13 cellular contexts compared by ENCODE assay signal in the genomic region with DNA sequence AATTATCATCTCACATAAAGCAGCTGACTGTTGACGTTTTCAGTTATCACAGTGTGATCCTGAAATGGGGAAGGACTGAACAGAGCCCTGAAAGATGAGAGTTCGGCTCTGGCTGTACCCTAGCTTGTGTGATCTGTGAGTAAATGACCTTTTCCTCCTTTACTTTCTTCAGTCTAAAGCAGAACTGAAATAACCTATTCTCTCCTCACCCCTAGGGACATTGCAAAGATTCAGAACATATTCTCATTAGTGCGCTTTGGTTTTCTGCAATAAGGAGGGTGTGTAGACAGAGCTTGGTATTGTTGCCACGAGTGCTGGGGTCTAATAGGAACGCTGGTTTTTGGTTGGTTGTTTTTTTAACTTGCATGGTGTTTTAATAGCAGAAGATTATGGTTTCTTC. TPM values are rescaled to one million over a fixed set of nuclear protein-coding genes. Genes with fewer than 3 reads are reported as not detected.
DNase-seq lines count a peak whose midpoint lies in the region; ATAC-seq and TF ChIP-seq lines count a peak whose summit lies in the region.
"Had no signal": no experiment of that assay in that cellular context is flagged by ENCODE, and none has a peak within 500 bp of the region (broad histone marks: within the 10 kb centered on the region; RNA-seq: fewer than 3 reads in every experiment).

No MANE protein-coding gene starts in this region.

- no peaks in the 10 kb centered on the region for H3K27me3 Mint-ChIP-seq in CD8-positive, alpha-beta memory T cell

- no peak overlapping the region for H3K27ac ChIP-seq in DOHH2 (ENCODE audit: low read depth, low read length)
- H3K27ac ChIP-seq in hepatocyte: no peak overlapping the region
- no peak overlapping the region for H3K27ac ChIP-seq in CD8-positive, alpha-beta memory T cell (ENCODE audit: low read depth, low read length)
- H3K27ac ChIP-seq: skin epidermis, upper lobe of right lung had no signal

- no peaks in the 10 kb centered on the region for H3F3A ChIP-seq in DOHH2 (ENCODE audit: control insufficient read depth, insufficient read depth)

- WGBS in hepatocyte (ENCODE audit: low lambda C conversion rate, missing lambda C conversion rate): 96% methylated on average over 5 of the region's 5 CpGs

- no peaks in the 10 kb centered on the region for H3K9me3 ChIP-seq in DOHH2 (ENCODE audit: control insufficient read depth, insufficient read depth, low read length)
- H3K9me3 ChIP-seq in hepatocyte (ENCODE audit: low read depth): no peaks in the 10 kb centered on the region
- no peaks in the 10 kb centered on the region for H3K9me3 ChIP-seq in CD8-positive, alpha-beta memory T cell (ENCODE audit: low read length)
- H3K9me3 ChIP-seq: upper lobe of right lung had no signal

- H3K79me2 ChIP-seq in DOHH2 (ENCODE audit: control insufficient read depth, low read length) (peaks cover 20% of the 10 kb centered on the region), hepatocyte (peaks cover 14% of the 10 kb centered on the region)

- H3K9me2 ChIP-seq in DOHH2 (replicated peaks; ENCODE audit: control insufficient read depth, low read length) (no peaks in the 10 kb centered on the region), hepatocyte (replicated peaks; ENCODE audit: insufficient read depth) (no peaks in the 10 kb centered on the region)

- peaks cover 0 to 14% (median 5%) of the 10 kb centered on the region in 3 donors for H3K36me3 Mint-ChIP-seq in CD8-positive, alpha-beta memory T cell

- H3K27me3 ChIP-seq in DOHH2 (ENCODE audit: control insufficient read depth, low read length) (no peaks in the 10 kb centered on the region), hepatocyte (no peaks in the 10 kb centered on the region)
- H3K27me3 ChIP-seq in CD8-positive, alpha-beta memory T cell (ENCODE audit: insufficient read depth, low read length, poor library complexity, severe bottlenecking): no peaks in the 10 kb centered on the region
- H3K27me3 ChIP-seq: upper lobe of right lung had no signal

- H3K4me2 ChIP-seq in DOHH2 (ENCODE audit: low read length): peak overlapping the region; percentile 30; the same call in 1 of the 2 replicates
- no peak overlapping the region for H3K4me2 ChIP-seq in hepatocyte

- ATAC-seq in GM18868 (IDR thresholded peaks at IDR 0.05; ENCODE audit: unreplicated experiment) (peak; percentile 72), GM21723 (IDR thresholded peaks at IDR 0.05; ENCODE audit: unreplicated experiment) (peak; percentile 81), HG03439 (IDR thresholded peaks at IDR 0.05; ENCODE audit: unreplicated experiment) (peak; percentile 75)
- ATAC-seq: upper lobe of right lung had no signal

- no peak overlapping the region for H2AFZ ChIP-seq in hepatocyte

- H3K4me1 Mint-ChIP-seq in CD8-positive, alpha-beta memory T cell: peaks cover 34 to 61% (median 61%) of the 10 kb centered on the region in 3 donors

- TF ChIP-seq CTCF in DOHH2 (IDR thresholded peaks at IDR 0.05; ENCODE audit: low read depth, low read length, poor library complexity, severe bottlenecking): no peak
- no peak for TF ChIP-seq CTCF in hepatocyte (IDR thresholded peaks at IDR 0.05; ENCODE audit: poor library complexity)

- H3K4me3 ChIP-seq in DOHH2 (ENCODE audit: low read length) (no peak overlapping the region), hepatocyte (no peak overlapping the region)
- H3K4me3 ChIP-seq in CD8-positive, alpha-beta memory T cell (ENCODE audit: low read length): no peak overlapping the region
- H3K4me3 ChIP-seq: skin epidermis, upper lobe of right lung had no signal

- H3K36me3 ChIP-seq in DOHH2 (ENCODE audit: control insufficient read depth, low read length): no peaks in the 10 kb centered on the region; the same call in 1 of the 2 replicates
- no peaks in the 10 kb centered on the region for H3K36me3 ChIP-seq in hepatocyte (replicated peaks; ENCODE audit: insufficient read depth, low read depth)
- no peaks in the 10 kb centered on the region for H3K36me3 ChIP-seq in CD8-positive, alpha-beta memory T cell (ENCODE audit: insufficient read depth, low read length)
- H3K36me3 ChIP-seq: upper lobe of right lung had no signal

- CTCF ChIA-PET in CD8-positive, alpha-beta memory T cell (lab: Charles Lee): no interaction called here

- H4K20me1 ChIP-seq in DOHH2 (ENCODE audit: control insufficient read depth, insufficient read depth, low read depth, low read length): peaks cover 2% of the 10 kb centered on the region; the same call in 1 of the 2 replicates
- no peaks in the 10 kb centered on the region for H4K20me1 ChIP-seq in hepatocyte (ENCODE audit: insufficient read depth, poor library complexity, severe bottlenecking)

- POLR2A ChIA-PET in CD8-positive, alpha-beta memory T cell (lab: Charles Lee): no interaction called here

- no peak overlapping the region for H3K4me3 Mint-ChIP-seq in CD8-positive, alpha-beta memory T cell

- H3K9me3 Mint-ChIP-seq in CD8-positive, alpha-beta memory T cell: peaks cover 0 to 2% (median 0%) of the 10 kb centered on the region in 5 donors

- H3K27ac Mint-ChIP-seq in CD8-positive, alpha-beta memory T cell: no peak overlapping the region

- DNase-seq in hepatocyte (ENCODE audit: low spot score) (no peak), NCI-H526 treated with DMSO at 0.1 percent for 48 hours (lab: John Stamatoyannopoulos, UW) (no peak), islet precursor cell (no peak)
- no peak for DNase-seq in CD8-positive, alpha-beta memory T cell
- DNase-seq: anterior cingulate cortex, kidney glomerular epithelial cell, OCI-M1, upper lobe of right lung had no signal

- H3K4me1 ChIP-seq in DOHH2 (ENCODE audit: control insufficient read depth, low read length): peaks cover 30% of the 10 kb centered on the region
- H3K4me1 ChIP-seq in hepatocyte (ENCODE audit: insufficient read depth): no peaks in the 10 kb centered on the region
- H3K4me1 ChIP-seq in CD8-positive, alpha-beta memory T cell (ENCODE audit: insufficient read depth, low read length): peaks cover 4% of the 10 kb centered on the region

RNA-seq across cellular contexts. Expression of a gene that starts 16.7 kb away (rescaled TPM):
- total RNA-seq in hepatocyte: 9.9 and 12.4 TPM in 2 replicates
- polyA plus RNA-seq in hepatocyte: 11.6 and 15.4 TPM in 2 replicates
- 10 to 100 TPM; 24.5 to 24.9 TPM for total RNA-seq in CD8-positive, alpha-beta memory T cell
- 26.0 TPM for polyA plus RNA-seq in CD8-positive, alpha-beta memory T cell

RNA-seq across cellular contexts. Expression of a gene that starts 17.3 kb away (rescaled TPM):
- 19.0 and 22.9 TPM in 2 replicates for total RNA-seq in hepatocyte
- 20.5 and 23.8 TPM in 2 replicates for polyA plus RNA-seq in hepatocyte
- 10 to 100 TPM; 55.1 to 58.2 TPM for total RNA-seq in CD8-positive, alpha-beta memory T cell
- polyA plus RNA-seq in CD8-positive, alpha-beta memory T cell: 26.5 TPM
